Comparison of ENCODE assay signal across 31 cellular contexts in the genomic region with DNA sequence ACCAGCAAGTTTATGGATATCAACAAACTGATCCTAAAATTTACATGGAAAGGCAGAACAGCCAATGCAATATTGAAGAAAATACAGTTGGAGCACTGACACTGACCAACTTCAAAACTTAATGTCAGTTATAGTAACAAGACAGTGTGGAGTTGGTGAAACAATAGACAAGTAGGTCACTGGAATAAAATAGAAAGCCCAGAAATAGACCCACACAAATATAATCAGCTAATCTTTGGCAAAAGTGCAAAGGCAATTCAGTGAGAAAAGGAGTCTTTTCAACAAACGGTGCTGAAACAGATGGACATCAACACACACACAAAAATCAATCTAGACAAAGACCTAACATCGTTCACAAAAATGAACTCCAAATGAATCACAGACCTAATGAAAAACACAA.
"Had no signal": no experiment of that assay in that cellular context is flagged by ENCODE, and none has a peak within 500 bp of the region (broad histone marks: within the 10 kb centered on the region; RNA-seq: fewer than 3 reads in every experiment).

No MANE protein-coding gene starts in this region.

- H3K36me3 ChIP-seq: lower lobe of right lung, sigmoid colon, transverse colon, upper lobe of right lung, uterus had no signal

- FAIRE-seq: endothelial cell of umbilical vein had no signal

- H3K27me3 Mint-ChIP-seq: memory B cell; naive B cell; natural killer cell treated with Interleukin-12 subunit alpha and Interleukin-12 subunit beta and Interleukin-15 and Interleukin-18, amount 100 ng/mL, for 72 hours; progenitor cell of endocrine pancreas; stimulated activated memory B cell treated with anti-CD40 and anti-IgM and Interleukin-4, amounts not matched to agents 10 μg/mL and 1 μg/mL and 100 μg/mL, for 72 hours had no signal

- H3K27ac Mint-ChIP-seq: immature natural killer cell; memory B cell; natural killer cell treated with Interleukin-12 subunit alpha and Interleukin-12 subunit beta and Interleukin-15 and Interleukin-18, amount 100 ng/mL, for 72 hours; progenitor cell of endocrine pancreas; stimulated activated memory B cell treated with anti-CD40 and anti-IgM and Interleukin-4, amounts not matched to agents 10 μg/mL and 1 μg/mL and 100 μg/mL, for 72 hours had no signal

- H3K4me1 Mint-ChIP-seq: neural crest cell had no signal

- ATAC-seq: left colon; left ventricle myocardium superior; lower lobe of right lung; natural killer cell treated with Interleukin-12 subunit alpha and Interleukin-12 subunit beta and Interleukin-15 and Interleukin-18, amount 100 ng/mL, for 72 hours; right cardiac atrium; stimulated activated memory B cell treated with anti-CD40 and anti-IgM and Interleukin-4, amounts not matched to agents 10 μg/mL and 1 μg/mL and 100 μg/mL, for 72 hours; stimulated activated naive CD8-positive, alpha-beta T cell treated with anti-CD3 and anti-CD28 coated beads, Interleukin-15, Interleukin-2, amounts not matched to agents 100 U/mL and 50 U/mL, for 24 hours; upper lobe of right lung had no signal

- H3K4me3 ChIP-seq: coronary artery, esophagus muscularis mucosa, lower lobe of right lung, sigmoid colon, skin epidermis, spleen, suprapubic skin, transverse colon, upper lobe of right lung, uterus had no signal

- H3K27ac ChIP-seq: coronary artery, esophagus muscularis mucosa, lower lobe of right lung, neutrophil, parathyroid adenoma, sigmoid colon, skin epidermis, spleen, suprapubic skin, transverse colon, upper lobe of right lung, uterus had no signal

- H3K4me1 ChIP-seq: parathyroid adenoma, sigmoid colon, suprapubic skin, upper lobe of right lung, uterus had no signal

- H3K4me3 Mint-ChIP-seq: immature natural killer cell; memory B cell; naive B cell; natural killer cell treated with Interleukin-12 subunit alpha and Interleukin-12 subunit beta and Interleukin-15 and Interleukin-18, amount 100 ng/mL, for 72 hours; neural crest cell; stimulated activated memory B cell treated with anti-CD40 and anti-IgM and Interleukin-4, amounts not matched to agents 10 μg/mL and 1 μg/mL and 100 μg/mL, for 72 hours had no signal

- H3K9me3 Mint-ChIP-seq: immature natural killer cell; memory B cell; natural killer cell treated with Interleukin-12 subunit alpha and Interleukin-12 subunit beta and Interleukin-15 and Interleukin-18, amount 100 ng/mL, for 72 hours; stimulated activated memory B cell treated with anti-CD40 and anti-IgM and Interleukin-4, amounts not matched to agents 10 μg/mL and 1 μg/mL and 100 μg/mL, for 72 hours had no signal

- H3K27me3 ChIP-seq: esophagus muscularis mucosa, neutrophil, sigmoid colon, spleen, suprapubic skin, transverse colon, upper lobe of right lung, uterus had no signal

- DNase-seq: dermis blood vessel endothelial cell; effector memory CD4-positive, alpha-beta T cell; foreskin melanocyte; hypothalamus; immature natural killer cell; islet precursor cell; kidney glomerular epithelial cell; left colon; left ventricle myocardium superior; lower lobe of right lung; naive B cell; right cardiac atrium; sigmoid colon; spleen; stimulated activated CD4-positive, alpha-beta T cell treated with anti-CD3 and anti-CD28 coated beads, Interleukin-4, amount 100 ng/mL, for 4 hours; stimulated activated naive CD8-positive, alpha-beta T cell treated with anti-CD3 and anti-CD28 coated beads, Interleukin-15, Interleukin-2, amounts not matched to agents 100 U/mL and 50 U/mL, for 24 hours; transverse colon; upper lobe of right lung; uterus had no signal

- H3K9me3 ChIP-seq: esophagus muscularis mucosa, lower lobe of right lung, neutrophil, sigmoid colon, spleen, suprapubic skin, transverse colon, upper lobe of right lung, uterus had no signal
